8 cellular contexts compared by ENCODE assay signal in the genomic region with DNA sequence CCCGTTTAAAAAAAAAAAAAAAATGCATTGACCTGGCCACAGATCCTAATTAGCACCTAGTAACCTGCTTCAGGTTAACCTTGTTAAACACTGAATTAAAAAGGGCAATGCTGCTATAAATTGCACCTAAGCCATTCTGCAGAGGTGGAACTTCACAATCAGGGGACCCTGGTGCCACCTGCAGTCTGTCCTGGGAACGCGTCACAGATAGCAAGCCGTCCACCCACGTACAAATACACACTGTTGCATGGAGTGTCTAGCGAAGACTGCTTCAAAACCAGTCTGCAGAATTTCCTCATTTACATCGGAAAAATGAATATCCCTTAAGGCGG.
A peak's percentile ranks its signal among the peaks of the same experiment; 100 is the strongest.
DNase-seq lines count a peak whose midpoint lies in the region; ATAC-seq, FAIRE-seq and TF ChIP-seq lines count a peak whose summit lies in the region.

No MANE protein-coding gene starts in this region.

- H3K27me3 ChIP-seq in thoracic aorta (replicated peaks; ENCODE audit: insufficient read depth): no peaks in the 10 kb centered on the region

- peak overlapping the region; percentile 73 for H3K4me3 ChIP-seq in thoracic aorta

- H3K27me3 Mint-ChIP-seq in dendritic cell treated with granulocyte-macrophage colony-stimulating factor and Interleukin-4, amounts not matched to agents 40 ng/mL and 50 ng/mL, for 4 days: peaks cover 3% of the 10 kb centered on the region
- H3K27me3 Mint-ChIP-seq in memory B cell: peaks cover 17% of the 10 kb centered on the region

- H3K27ac ChIP-seq in thoracic aorta: peak overlapping the region; percentile 9 to 67

- H3K9me3 ChIP-seq in thoracic aorta: no peaks in the 10 kb centered on the region

- no peaks in the 10 kb centered on the region for H3K36me3 ChIP-seq in thoracic aorta

- intact Hi-C loops in dendritic cell treated with granulocyte-macrophage colony-stimulating factor and Interleukin-4, amounts not matched to agents 40 ng/mL and 50 ng/mL, for 4 days (cut with micrococcal nuclease): loop anchor here (5.0 to 10.0 kb wide), 2 partner anchors 353 to 485 kb away; a partner anchor contains a TSS

- FAIRE-seq in RCC 7860 (lab: Jason Lieb, UNC): no peak

- DNase-seq in Daoy (ENCODE audit: low read depth): peak; percentile 39
- peak; percentile 53 for DNase-seq in RCC 7860 (ENCODE audit: low spot score)
- no peak for DNase-seq in memory B cell (ENCODE audit: low spot score in 2 of 2)
- no peak for DNase-seq in thoracic aorta (ENCODE audit: low spot score)
- no peak for DNase-seq in EL

- peak overlapping the region; percentile 91 for H3K27ac Mint-ChIP-seq in dendritic cell treated with granulocyte-macrophage colony-stimulating factor and Interleukin-4, amounts not matched to agents 40 ng/mL and 50 ng/mL, for 4 days
- H3K27ac Mint-ChIP-seq in memory B cell: no peak overlapping the region

- peaks cover 18% of the 10 kb centered on the region for H3K4me1 Mint-ChIP-seq in dendritic cell treated with granulocyte-macrophage colony-stimulating factor and Interleukin-4, amounts not matched to agents 40 ng/mL and 50 ng/mL, for 4 days (ENCODE audit: low read depth)
- no peaks in the 10 kb centered on the region for H3K4me1 Mint-ChIP-seq in memory B cell

- H3K36me3 Mint-ChIP-seq in dendritic cell treated with granulocyte-macrophage colony-stimulating factor and Interleukin-4, amounts not matched to agents 40 ng/mL and 50 ng/mL, for 4 days (ENCODE audit: low read depth): peaks cover 5% of the 10 kb centered on the region
- no peaks in the 10 kb centered on the region for H3K36me3 Mint-ChIP-seq in memory B cell

- ATAC-seq in GM19455 (IDR thresholded peaks at IDR 0.05; ENCODE audit: unreplicated experiment): peak; percentile 75
- peak; percentile 63 for ATAC-seq in HG03457 (IDR thresholded peaks at IDR 0.05; ENCODE audit: unreplicated experiment)
- ATAC-seq in memory B cell (ENCODE audit: low read depth): no peak
- ATAC-seq in thoracic aorta (ENCODE audit: insufficient number of reproducible peaks, low FRiP score, low read depth): no peak

- H3K4me3 Mint-ChIP-seq in dendritic cell treated with granulocyte-macrophage colony-stimulating factor and Interleukin-4, amounts not matched to agents 40 ng/mL and 50 ng/mL, for 4 days: peak overlapping the region; percentile 89
- peak overlapping the region; percentile 64 for H3K4me3 Mint-ChIP-seq in memory B cell

- no peak for TF ChIP-seq CTCF in thoracic aorta (IDR thresholded peaks at IDR 0.05)

- peaks cover 0 to 23% of the 10 kb centered on the region in 2 donors for H3K4me1 ChIP-seq in thoracic aorta (ENCODE audit: control insufficient read depth in 1 of 2, low read depth in 2 of 2)

- peaks cover 5% of the 10 kb centered on the region for H3K9me3 Mint-ChIP-seq in dendritic cell treated with granulocyte-macrophage colony-stimulating factor and Interleukin-4, amounts not matched to agents 40 ng/mL and 50 ng/mL, for 4 days
- peaks cover 11% of the 10 kb centered on the region for H3K9me3 Mint-ChIP-seq in memory B cell

Comparison
In these comparisons a context has a peak if more than half of its experiments do, and no peak if none do; other contexts are left out.
1. DNase-seq: peak in Daoy (single experiment) and RCC 7860 (single experiment); none in memory B cell (0 of 2), thoracic aorta (single experiment) and EL (single experiment).
2. ATAC-seq: peak in GM19455 (single experiment) and HG03457 (single experiment); none in memory B cell (single experiment) and thoracic aorta (single experiment).